25 cellular contexts compared by ENCODE assay signal in the genomic region with DNA sequence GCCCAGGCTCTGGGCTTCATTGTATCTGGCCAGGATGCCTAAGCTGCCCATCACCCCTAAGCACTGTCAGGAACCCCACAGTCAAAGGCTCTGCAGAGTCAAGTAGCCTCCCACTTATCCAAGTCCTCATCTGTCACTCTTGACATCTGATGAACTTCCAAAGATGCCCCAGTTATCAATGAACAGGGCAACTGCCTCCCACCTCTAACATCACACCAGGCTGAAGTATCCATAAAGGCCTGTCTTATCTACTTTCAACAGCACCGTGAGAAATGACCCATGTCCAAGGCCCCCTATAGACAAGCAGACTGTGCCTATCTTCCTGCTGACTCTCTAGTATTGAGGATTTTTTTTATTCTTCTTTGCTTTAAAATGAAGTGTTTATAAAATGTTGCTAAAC.
"Had no signal": no experiment of that assay in that cellular context is flagged by ENCODE, and none has a peak within 500 bp of the region (broad histone marks: within the 10 kb centered on the region; RNA-seq: fewer than 3 reads in every experiment).

No MANE protein-coding gene starts in this region.

- H3K4me1 ChIP-seq: esophagus squamous epithelium, gastrocnemius medialis, left lung, lower lobe of right lung had no signal

- H3K27me3 ChIP-seq: dorsolateral prefrontal cortex, esophagus squamous epithelium, gastrocnemius medialis, left lung had no signal

- FAIRE-seq: endothelial cell of umbilical vein, islet of Langerhans, keratinocyte had no signal

- H3K9me3 ChIP-seq: esophagus squamous epithelium, gastrocnemius medialis, heart right ventricle, left lung, lower lobe of right lung, mucosa of descending colon had no signal

- H3K4me3 ChIP-seq: coronary artery, dorsolateral prefrontal cortex, esophagus squamous epithelium, gastrocnemius medialis, heart right ventricle, left lung, lower lobe of right lung, mucosa of descending colon had no signal

- H3K36me3 ChIP-seq: esophagus squamous epithelium, gastrocnemius medialis, heart right ventricle, left lung, lower lobe of right lung had no signal

- ATAC-seq: esophagus mucosa; gastrocnemius medialis; heart right ventricle; left cardiac atrium; left lung; left ventricle myocardium superior; lower lobe of right lung; mucosa of descending colon; naive thymus-derived CD8-positive, alpha-beta T cell had no signal

- H3K27ac ChIP-seq: coronary artery, dorsolateral prefrontal cortex, esophagus squamous epithelium, gastrocnemius medialis, heart right ventricle, left lung, lower lobe of right lung had no signal

- DNase-seq: dermis blood vessel endothelial cell; dorsolateral prefrontal cortex; effector CD4-positive, alpha-beta T cell; effector memory CD4-positive, alpha-beta T cell; esophagus squamous epithelium; foreskin fibroblast; foreskin melanocyte; gastrocnemius medialis; glutamatergic neuron; head of caudate nucleus; heart right ventricle; hippocampal formation; left cardiac atrium; left lung; left ventricle myocardium superior; lower lobe of right lung; mesenchymal stem cell; mucosa of descending colon; naive B cell; naive thymus-derived CD8-positive, alpha-beta T cell had no signal
